In the genomic region with DNA sequence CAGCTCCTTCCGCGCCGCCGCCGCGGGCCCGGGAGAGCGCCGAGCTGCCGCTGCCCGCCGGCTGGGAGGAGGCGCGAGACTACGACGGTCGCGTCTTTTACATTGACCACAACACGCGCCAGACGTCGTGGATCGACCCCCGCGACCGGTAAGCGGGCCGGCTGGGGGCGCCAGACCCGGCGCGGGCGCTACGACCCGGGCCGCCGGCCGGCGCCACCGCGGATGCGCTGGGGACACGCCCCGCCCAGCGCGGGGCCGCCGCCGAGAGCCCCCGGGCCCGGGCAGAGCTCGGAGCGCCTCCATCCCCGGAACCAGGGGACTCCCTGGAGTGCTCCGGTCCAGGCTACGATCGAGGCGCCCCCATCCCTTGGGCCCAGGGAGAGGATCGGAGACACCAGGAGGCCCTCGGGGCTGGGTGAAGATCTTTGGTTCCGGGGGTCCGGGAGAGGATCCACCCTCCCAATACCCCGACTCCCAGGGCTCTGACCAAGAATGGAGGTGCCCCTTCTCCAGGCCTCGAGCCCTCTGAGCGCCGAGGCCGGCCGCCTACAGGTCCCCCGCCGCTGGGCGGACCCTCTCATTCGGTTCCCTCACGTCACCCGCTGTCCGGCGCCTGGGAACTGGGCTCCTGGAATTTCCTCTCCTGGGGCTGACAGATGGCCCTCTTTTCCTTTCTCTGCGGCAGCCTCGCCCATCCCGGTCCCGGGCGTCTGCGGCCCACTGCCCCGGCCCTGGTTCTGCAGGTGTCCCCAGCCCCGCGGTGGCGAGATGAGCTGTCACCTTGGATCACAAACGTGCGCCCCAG, we compare ENCODE assay signal across 9 cellular contexts. TPM values are rescaled to one million over a fixed set of nuclear protein-coding genes. Genes with fewer than 3 reads are reported as not detected.
A peak's percentile ranks its signal among the peaks of the same experiment; 100 is the strongest.
DNase-seq lines count a peak whose midpoint lies in the region; ATAC-seq and TF ChIP-seq lines count a peak whose summit lies in the region.
"Had no signal": no experiment of that assay in that cellular context is flagged by ENCODE, and none has a peak within 500 bp of the region (broad histone marks: within the 10 kb centered on the region; RNA-seq: fewer than 3 reads in every experiment).

No MANE protein-coding gene starts in this region.

- POLR2A ChIA-PET in CD8-positive, alpha-beta T cell (lab: Charles Lee) = interaction anchor here (0.9 to 1.7 kb wide), 2 partner anchors 69 to 95 kb away, joined by 3 to 7 read pairs; no protein-coding TSS in a partner anchor
- POLR2A ChIA-PET in naive thymus-derived CD8-positive, alpha-beta T cell (lab: Charles Lee) = interaction anchor here (0.6 to 3.2 kb wide), 2 partner anchors 14 to 95 kb away, joined by 4 to 18 read pairs; no protein-coding TSS in a partner anchor

- no peaks in the 10 kb centered on the region for H3K9me3 Mint-ChIP-seq in CD8-positive, alpha-beta T cell
- peaks cover 0 to 4% (median 0%) of the 10 kb centered on the region in 9 donors for H3K9me3 Mint-ChIP-seq in naive thymus-derived CD8-positive, alpha-beta T cell

- CTCF ChIA-PET in CD8-positive, alpha-beta T cell (lab: Charles Lee) = interaction anchor here (1.0 to 2.5 kb wide), 2 partner anchors 95 to 103 kb away, joined by 3 to 8 read pairs; no protein-coding TSS in a partner anchor

- no peak for ATAC-seq in CD8-positive, alpha-beta T cell
- ATAC-seq in GM21737 (IDR thresholded peaks at IDR 0.05; ENCODE audit: unreplicated experiment) = peak; percentile 23
- ATAC-seq in naive thymus-derived CD8-positive, alpha-beta T cell = peak; percentile 6 to 21
- ATAC-seq in GM18867 (IDR thresholded peaks at IDR 0.05; ENCODE audit: unreplicated experiment) = no peak

- intact Hi-C loops in CD8-positive, alpha-beta T cell (cut with DNase I, micrococcal nuclease) = loop anchor here (1.0 to 10.0 kb wide), 7 partner anchors 46 to 1739 kb away; a partner anchor contains a TSS

- H3K79me2 ChIP-seq in SU-DHL-6 (ENCODE audit: insufficient read depth, low read length) = peaks cover 49% of the 10 kb centered on the region

- no peaks in the 10 kb centered on the region for H3K27me3 Mint-ChIP-seq in CD8-positive, alpha-beta T cell (ENCODE audit: low read depth)
- H3K27me3 Mint-ChIP-seq in naive thymus-derived CD8-positive, alpha-beta T cell = no peaks in the 10 kb centered on the region

- no peak overlapping the region for H3K27ac ChIP-seq in CD8-positive, alpha-beta T cell (ENCODE audit: low read depth, low read length)
- peak overlapping the region; percentile 77 for H3K27ac ChIP-seq in SU-DHL-6 (ENCODE audit: low read depth, low read length)

- H3K9me2 ChIP-seq in SU-DHL-6 (replicated peaks; ENCODE audit: insufficient read depth, low read length) = no peaks in the 10 kb centered on the region

- no peaks in the 10 kb centered on the region for H3K27me3 ChIP-seq in CD8-positive, alpha-beta T cell (ENCODE audit: insufficient read depth, low read length)
- H3K27me3 ChIP-seq in SU-DHL-6 (ENCODE audit: low read length) = no peaks in the 10 kb centered on the region

- peak overlapping the region; percentile 79 for H3K4me3 Mint-ChIP-seq in CD8-positive, alpha-beta T cell
- H3K4me3 Mint-ChIP-seq in naive thymus-derived CD8-positive, alpha-beta T cell = peak overlapping the region; percentile 26 to 88 (median 72)

- peak overlapping the region; percentile 82 for H3K9ac ChIP-seq in SU-DHL-6 (ENCODE audit: low read length)

- peaks cover 13% of the 10 kb centered on the region for H3K4me1 ChIP-seq in CD8-positive, alpha-beta T cell (ENCODE audit: insufficient read depth, low read length)

- H3K9me3 ChIP-seq in CD8-positive, alpha-beta T cell (ENCODE audit: low read length) = no peaks in the 10 kb centered on the region
- H3K9me3 ChIP-seq in SU-DHL-6 (ENCODE audit: insufficient read depth, low read length) = no peaks in the 10 kb centered on the region

- no peak overlapping the region for H2AFZ ChIP-seq in SU-DHL-6 (ENCODE audit: low read depth, low read length, severe bottlenecking)

- peak overlapping the region; percentile 83 for H3K4me2 ChIP-seq in SU-DHL-6 (ENCODE audit: low read depth, low read length, poor library complexity, severe bottlenecking)

- H3K4me3 ChIP-seq in CD8-positive, alpha-beta T cell (ENCODE audit: low read depth, low read length) = no peak overlapping the region
- H3K4me3 ChIP-seq in SU-DHL-6 (ENCODE audit: insufficient read depth, low read length, poor library complexity, severe bottlenecking) (peak overlapping the region; percentile 82), epithelial cell of proximal tubule (ENCODE audit: low read depth, low read length) (peak overlapping the region; percentile 62)

- H3F3A ChIP-seq in SU-DHL-6 (ENCODE audit: insufficient read depth) = peaks cover 28% of the 10 kb centered on the region

- DNase-seq in CD8-positive, alpha-beta T cell = peak in 2 of 7 experiments; percentile 15 to 51
- DNase-seq in epithelial cell of proximal tubule (ENCODE audit: low read depth) = no peak
- peak in 3 of 10 donors; percentile 4 to 9 (median 6) for DNase-seq in naive thymus-derived CD8-positive, alpha-beta T cell
- DNase-seq in stimulated activated CD4-positive, alpha-beta T cell treated with anti-CD3 and anti-CD28 coated beads, Interleukin-1b, Interleukin-23, amount 100 ng/mL, for 48 hours = no peak
- DNase-seq in mesenteric fat pad (ENCODE audit: low spot score) = no peak

- H4K20me1 ChIP-seq in SU-DHL-6 (ENCODE audit: low read depth, low read length) = peaks cover 5% of the 10 kb centered on the region; the same call in 1 of the 2 replicates

- peaks cover 30% of the 10 kb centered on the region for H3K4me1 Mint-ChIP-seq in CD8-positive, alpha-beta T cell (ENCODE audit: low read depth)
- H3K4me1 Mint-ChIP-seq in naive thymus-derived CD8-positive, alpha-beta T cell = peaks cover 3 to 41% (median 26%) of the 10 kb centered on the region in 4 donors

- H3K27ac Mint-ChIP-seq in CD8-positive, alpha-beta T cell = no peak overlapping the region
- H3K27ac Mint-ChIP-seq in naive thymus-derived CD8-positive, alpha-beta T cell = peak overlapping the region in 6 of 10 donors; percentile 60 to 68 (median 66)

- no peak for TF ChIP-seq CTCF in CD8-positive, alpha-beta T cell (IDR thresholded peaks at IDR 0.05)
- TF ChIP-seq CTCF in SU-DHL-6 (IDR thresholded peaks at IDR 0.05; ENCODE audit: insufficient read depth, low read length, poor library complexity, severe bottlenecking) = no peak
- no peak for TF ChIP-seq CTCF in epithelial cell of proximal tubule (conservative IDR thresholded peaks at IDR 0.05; ENCODE audit: low read depth, low read length)

- H3K36me3 Mint-ChIP-seq in CD8-positive, alpha-beta T cell = no peaks in the 10 kb centered on the region
- H3K36me3 Mint-ChIP-seq in naive thymus-derived CD8-positive, alpha-beta T cell = no peaks in the 10 kb centered on the region

- H3K36me3 ChIP-seq in CD8-positive, alpha-beta T cell (ENCODE audit: insufficient read depth, low read length) = no peaks in the 10 kb centered on the region
- H3K36me3 ChIP-seq in SU-DHL-6 (ENCODE audit: low read length) = peaks cover 9% of the 10 kb centered on the region

RNA-seq across cellular contexts. Expression of a gene that starts 48.8 kb away (rescaled TPM):
- not detected for total RNA-seq in CD8-positive, alpha-beta T cell
- total RNA-seq in epithelial cell of proximal tubule (not detected in 2 replicates), mesenteric fat pad (not detected)
- not detected for total RNA-seq in naive thymus-derived CD8-positive, alpha-beta T cell
- not detected for polyA plus RNA-seq in naive thymus-derived CD8-positive, alpha-beta T cell
- total RNA-seq: K562 had no signal
- polyA plus RNA-seq: K562 had no signal

Comparison
In these comparisons a context has a peak if more than half of its experiments do, and no peak if none do; other contexts are left out.
1. ATAC-seq: peak in GM21737 (single experiment) and naive thymus-derived CD8-positive, alpha-beta T cell (2 of 2); none in CD8-positive, alpha-beta T cell (single experiment) and GM18867 (single experiment).